In genomic region chr5:172245823-172246222, GRCh38 we compare ENCODE assay signal across 31 cellular contexts. TPM values are rescaled to one million over a fixed set of nuclear protein-coding genes. Genes with fewer than 3 reads are reported as not detected.
DNase-seq lines count a peak whose midpoint lies in the region; ATAC-seq, FAIRE-seq and TF ChIP-seq lines count a peak whose summit lies in the region.
"Had no signal": no experiment of that assay in that cellular context is flagged by ENCODE, and none has a peak within 500 bp of the region (broad histone marks: within the 10 kb centered on the region; RNA-seq: fewer than 3 reads in every experiment).

No MANE protein-coding gene starts in this region.

- TF ChIP-seq CTCF in choroid plexus epithelial cell (conservative IDR thresholded peaks at IDR 0.05; ENCODE audit: low read depth, low read length) (no peak), left lung (IDR thresholded peaks at IDR 0.05) (no peak), D721Med (IDR thresholded peaks at IDR 0.05; ENCODE audit: insufficient read depth, missing control alignments) (no peak)

- in situ Hi-C loops in GM23248 (cut with MboI) = no loop called here

- 8 to 13% methylated on average over 2 of the region's 2 CpGs for WGBS in GM23248 (ENCODE audit: low coverage in 1 of 2, low lambda C conversion rate in 2 of 2, missing lambda C conversion rate in 2 of 2), 2 experiments

- no peaks in the 10 kb centered on the region for H3K9me3 ChIP-seq in GM23248 (ENCODE audit: low read depth)
- peaks cover 0 to 7% of the 10 kb centered on the region in 2 donors for H3K9me3 ChIP-seq in left lung
- H3K9me3 ChIP-seq: Peyer's patch, upper lobe of right lung had no signal

- H2AFZ ChIP-seq in GM23248 = no peak overlapping the region
- H2AFZ ChIP-seq: GM23338 had no signal

- H3K9ac ChIP-seq in GM23248 = peak overlapping the region; percentile 14; the same call in 1 of the 2 replicates

- peaks cover 100% of the 10 kb centered on the region for H3K79me2 ChIP-seq in GM23248 (ENCODE audit: insufficient read depth)

- H3K27ac ChIP-seq in GM23248 = peak overlapping the region; percentile 50
- H3K27ac ChIP-seq in left lung = no peak overlapping the region
- H3K27ac ChIP-seq: Peyer's patch, upper lobe of right lung had no signal

- no peak for FAIRE-seq in D721Med (lab: Jason Lieb, UNC)
- FAIRE-seq: colon, GM12891, small intestine had no signal

- H3K36me3 ChIP-seq in GM23248 (ENCODE audit: low read depth) (peaks cover 5% of the 10 kb centered on the region; the same call in 1 of the 2 replicates), left lung (no peaks in the 10 kb centered on the region)
- H3K36me3 ChIP-seq: Peyer's patch, upper lobe of right lung had no signal

- peaks cover 13% of the 10 kb centered on the region; the same call in 1 of the 2 replicates for H3F3A ChIP-seq in GM23248 (ENCODE audit: insufficient read depth)

- H3K27me3 ChIP-seq in GM23248 (replicated peaks; ENCODE audit: insufficient read depth) (no peaks in the 10 kb centered on the region), left lung (no peaks in the 10 kb centered on the region)
- H3K27me3 ChIP-seq: Peyer's patch, upper lobe of right lung had no signal

- peak; percentile 64 for DNase-seq in GM23248
- peak; percentile 4 for DNase-seq in choroid plexus epithelial cell (ENCODE audit: low read depth)
- DNase-seq in left lung = no peak
- peak; percentile 27 for DNase-seq in stromal cell of bone marrow (ENCODE audit: low read depth)
- DNase-seq in NCI-H1694 (lab: John Stamatoyannopoulos, UW) = no peak
- no peak for DNase-seq in D721Med (ENCODE audit: insufficient read length, low spot score)
- DNase-seq: activated naive CD4-positive, alpha-beta T cell treated with anti-CD3 and anti-CD28 coated beads, Interleukin-2, amount 10 ng/mL, durations not matched to agents 7 days and 5 days; amniotic stem cell; CD4-positive, CD25-positive, alpha-beta regulatory T cell; effector CD8-positive, alpha-beta T cell; hippocampal formation; KBM-7; NCI-H1105; NCI-H2029; NCI-H526 treated with DMSO at 0.1 percent for 48 hours; nucleus accumbens; Peyer's patch; SHP77 treated with DMSO at 0.1 percent for 48 hours; small intestine; stimulated activated CD4-positive, alpha-beta T cell treated with anti-CD3 and anti-CD28 coated beads, Interleukin-1b, Interleukin-23, amount 100 ng/mL, for 48 hours; substantia nigra; upper lobe of right lung had no signal

- H3K9me2 ChIP-seq in GM23248 (ENCODE audit: insufficient read depth) = no peaks in the 10 kb centered on the region

- H3K4me2 ChIP-seq in GM23248 (ENCODE audit: unreplicated experiment) = peak overlapping the region; percentile 6
- H3K4me2 ChIP-seq: GM23338 had no signal

- intact Hi-C loops in left lung (cut with DNase I) = no loop called here

- peaks cover 15% of the 10 kb centered on the region for H4K20me1 ChIP-seq in GM23248 (ENCODE audit: insufficient read depth)

- peaks cover 10% of the 10 kb centered on the region for H3K4me1 ChIP-seq in GM23248 (ENCODE audit: insufficient read depth)
- H3K4me1 ChIP-seq in left lung = peaks cover 0 to 4% of the 10 kb centered on the region in 2 donors
- H3K4me1 ChIP-seq: Peyer's patch, upper lobe of right lung had no signal

- H3K4me3 ChIP-seq in GM23248 (peak overlapping the region; percentile 24; the same call in 1 of the 2 replicates), choroid plexus epithelial cell (ENCODE audit: low read depth, low read length) (no peak overlapping the region), left lung (no peak overlapping the region)
- H3K4me3 ChIP-seq: GM23338, Peyer's patch, upper lobe of right lung had no signal

- ATAC-seq in left lung (peak; percentile 16), GM21367 (IDR thresholded peaks at IDR 0.05; ENCODE audit: unreplicated experiment) (no peak)
- ATAC-seq: GM23338, upper lobe of right lung had no signal

RNA-seq across cellular contexts. Expression of gene UBTD2, which starts 37.7 kb away (rescaled TPM):
- total RNA-seq in GM23248 (2014; rRNA removed; shearing (Covaris generic)) = 36.4 and 41.4 TPM in 2 replicates
- polyA plus RNA-seq in GM23248 (2016; fragmentation: Nextera tagmentation; extraction: Ambion mirVana) = 16.7 and 17.3 TPM in 2 replicates
- 10 to 100 TPM; 16.2 to 24.0 TPM for total RNA-seq in left lung

RNA-seq across cellular contexts. Expression of gene EFCAB9, which starts 51.9 kb away (rescaled TPM):
- total RNA-seq in GM23248 (2014; rRNA removed; shearing (Covaris generic)) = not detected in 2 replicates
- polyA plus RNA-seq in GM23248 (2016; fragmentation: Nextera tagmentation; extraction: Ambion mirVana) = not detected in 2 replicates
- total RNA-seq in left lung = not detected
- total RNA-seq: activated T-helper 1 cell treated with anti-CD3 and anti-CD28 coated beads, Interleukin-12 subunit alpha, Interleukin-12 subunit beta, Interleukin-2, Interleukin-4 antibody, amounts not matched to agents 30 ng/mL and 10 ng/mL and 1 ng/mL, durations not matched to agents 14 hours and 24 hours and 36 hours; CD4-positive, CD25-positive, alpha-beta regulatory T cell; epithelial cell of proximal tubule; GM23338; HT1080; MCF 10A; myocyte; Peyer's patch; upper lobe of right lung had no signal
- polyA plus RNA-seq: CD4-positive, CD25-positive, alpha-beta regulatory T cell; GM23338; small intestine had no signal

RNA-seq across cellular contexts. Expression of gene STK10, which starts 57.8 kb away (rescaled TPM):
- total RNA-seq in GM23248 (2014; rRNA removed; shearing (Covaris generic)) = 21.8 and 28.9 TPM in 2 replicates
- polyA plus RNA-seq in GM23248 (2016; fragmentation: Nextera tagmentation; extraction: Ambion mirVana) = 19.3 and 21.2 TPM in 2 replicates
- 10 to 100 TPM; 33.6 to 83.2 TPM for total RNA-seq in left lung

Comparison
In these comparisons a context has a peak if more than half of its experiments do, and no peak if none do; other contexts are left out.
1. DNase-seq: peak in GM23248 (single experiment), choroid plexus epithelial cell (single experiment) and stromal cell of bone marrow (single experiment); none in left lung (0 of 2), NCI-H1694 (single experiment) and D721Med (single experiment).